Comparison of ENCODE assay signal across 10 cellular contexts in the genomic region with DNA sequence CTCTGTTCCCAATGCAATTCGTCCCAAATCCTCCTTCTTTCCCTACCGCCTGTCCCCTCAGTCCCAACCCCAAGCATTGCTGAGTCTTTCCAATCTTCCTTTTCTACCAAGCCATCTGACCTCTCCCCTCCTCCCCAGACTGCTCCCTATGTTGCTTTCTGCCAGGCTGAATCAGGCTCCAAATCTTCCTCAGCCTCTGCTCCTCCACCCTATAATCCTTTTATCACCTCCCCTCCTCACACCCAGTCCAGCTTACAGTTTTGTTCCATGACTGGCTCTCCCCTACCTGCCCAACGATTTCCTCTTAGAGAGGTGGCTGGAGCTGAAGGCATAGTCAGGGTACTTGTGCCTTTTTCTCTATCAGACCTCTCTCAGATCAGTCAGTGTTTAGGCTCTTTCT. TPM values are rescaled to one million over a fixed set of nuclear protein-coding genes. Genes with fewer than 3 reads are reported as not detected.
DNase-seq lines count a peak whose midpoint lies in the region; ATAC-seq and TF ChIP-seq lines count a peak whose summit lies in the region.
"Not testable (repeated sequence)": the region's sequence is repeated elsewhere in the genome, so short reads cannot be mapped to it uniquely, and the experiment has no call there.
"Had no signal": no experiment of that assay in that cellular context is flagged by ENCODE, and none has a peak within 500 bp of the region (broad histone marks: within the 10 kb centered on the region; RNA-seq: fewer than 3 reads in every experiment).

No MANE protein-coding gene starts in this region.

- not testable (repeated sequence) for H3K79me2 ChIP-seq in H9 (ENCODE audit: insufficient read depth, low read length)

- H3K4me3 ChIP-seq in cardiac muscle cell = not testable (repeated sequence)

- not testable (repeated sequence) for H3K27me3 ChIP-seq in H9 (ENCODE audit: insufficient read depth, low read length); cardiac muscle cell

- not testable (repeated sequence) for H3K18ac ChIP-seq in H9 (ENCODE audit: insufficient read length, low read depth, low read length)

- TF ChIP-seq CTCF in Calu3 (IDR thresholded peaks at IDR 0.05; ENCODE audit: unreplicated experiment); H9 (conservative IDR thresholded peaks at IDR 0.05); WTC11 (IDR thresholded peaks at IDR 0.05); cardiac muscle cell (IDR thresholded peaks at IDR 0.05; ENCODE audit: low read depth, low read length); nephron progenitor cell (IDR thresholded peaks at IDR 0.05); progenitor cell of endocrine pancreas (IDR thresholded peaks at IDR 0.05; ENCODE audit: unreplicated experiment): not testable (repeated sequence)

- H3K23ac ChIP-seq in H9 (ENCODE audit: insufficient read length, low read depth, low read length) = not testable (repeated sequence)

- H4K91ac ChIP-seq in H9 (ENCODE audit: insufficient read length, low read depth, low read length) = peak overlapping the region; percentile 81

- not testable (repeated sequence) for BruUV-seq in Calu3 (replicated peaks; lab: Mats Ljungman, UMichigan)

- H4K5ac ChIP-seq in H9 (ENCODE audit: insufficient read length, low read depth, low read length) = not testable (repeated sequence)

- H2BK12ac ChIP-seq in H9 (ENCODE audit: insufficient read length, low read depth, low read length) = peak overlapping the region; percentile 93

- H3K4me1 Mint-ChIP-seq in Calu3 (ENCODE audit: low read depth, unreplicated experiment) (peaks cover 32% of the 10 kb centered on the region), H9 (peaks cover 40 to 47% of the 10 kb centered on the region in 2 experiments), WTC11 (peaks cover 49% of the 10 kb centered on the region), nephron progenitor cell (peaks cover 43% of the 10 kb centered on the region), progenitor cell of endocrine pancreas (ENCODE audit: low read depth) (peaks cover 45% of the 10 kb centered on the region)

- not testable (repeated sequence) for H4K8ac ChIP-seq in H9 (replicated peaks; ENCODE audit: insufficient read length, low read depth, low read length)

- not testable (repeated sequence) for H2BK20ac ChIP-seq in H9 (ENCODE audit: low read depth, low read length, poor library complexity, severe bottlenecking)

- not testable (repeated sequence) for H3K27me3 Mint-ChIP-seq in Calu3 (ENCODE audit: unreplicated experiment); H9 (ENCODE audit: low read depth); WTC11 (ENCODE audit: low read depth); nephron progenitor cell (ENCODE audit: low read depth, poor library complexity); progenitor cell of endocrine pancreas

- H3K14ac ChIP-seq in H9 (ENCODE audit: insufficient read depth, low read length) = not testable (repeated sequence)

- 0 out of 2 replicates have a peak overlapping the region, but pooled peaks have one; percentile 62 for H3K4ac ChIP-seq in H9 (ENCODE audit: low read depth, low read length)

- not testable (repeated sequence) for H3K4me3 Mint-ChIP-seq in Calu3 (ENCODE audit: low read depth, unreplicated experiment); nephron progenitor cell
- H3K4me3 Mint-ChIP-seq in H9 = peak overlapping the region in 1 of 2 experiments; percentile 6; a peak in 1 of 5 replicates
- H3K4me3 Mint-ChIP-seq in WTC11 = peak overlapping the region; percentile 51
- peak overlapping the region; percentile 52 for H3K4me3 Mint-ChIP-seq in progenitor cell of endocrine pancreas (ENCODE audit: low read depth)

- H3K27ac Mint-ChIP-seq in Calu3 (ENCODE audit: unreplicated experiment) = peak overlapping the region; percentile 15
- H3K27ac Mint-ChIP-seq in H9 = peak overlapping the region in 2 of 3 experiments; percentile 35 to 99; a peak in 3 of 7 replicates
- peak overlapping the region; percentile 97 for H3K27ac Mint-ChIP-seq in WTC11
- H3K27ac Mint-ChIP-seq in nephron progenitor cell = peak overlapping the region; percentile 84
- peak overlapping the region; percentile 94 for H3K27ac Mint-ChIP-seq in progenitor cell of endocrine pancreas

- H3K4me2 ChIP-seq in H9 (ENCODE audit: insufficient read depth, insufficient read length, low read length) = not testable (repeated sequence)

- intact Hi-C loops in Calu3 (cut with micrococcal nuclease; ENCODE audit: unreplicated experiment) = not testable (repeated sequence)

- not testable (repeated sequence) for H2BK5ac ChIP-seq in H9 (ENCODE audit: insufficient read length, low read length)

- H2AK5ac ChIP-seq in H9 (ENCODE audit: insufficient read length, low read length) = not testable (repeated sequence)

- H3K23me2 ChIP-seq in H9 (ENCODE audit: insufficient read length, low read depth, low read length, poor library complexity, severe bottlenecking) = not testable (repeated sequence)

- ATAC-seq in WTC11 = not testable (repeated sequence)

- not testable (repeated sequence) for DNase-seq in Calu3; H9; WTC11 (ENCODE audit: low spot score); cardiac muscle cell (ENCODE audit: low read depth in 1 of 2, low spot score in 1 of 2); nephron progenitor cell; progenitor cell of endocrine pancreas (ENCODE audit: low spot score, unreplicated experiment)
- DNase-seq in NCI-H82 (lab: John Stamatoyannopoulos, UW) = peak; percentile 58

- not testable (repeated sequence) for H3K9me3 ChIP-seq in H9 (ENCODE audit: control insufficient read depth, low read depth, low read length); cardiac muscle cell (ENCODE audit: low read depth)

- not testable (repeated sequence) for H3K9me3 Mint-ChIP-seq in Calu3 (ENCODE audit: low read depth, unreplicated experiment); nephron progenitor cell; progenitor cell of endocrine pancreas (ENCODE audit: low read depth)
- H3K9me3 Mint-ChIP-seq in H9 (peaks cover 10 to 17% of the 10 kb centered on the region in 2 experiments), WTC11 (peaks cover 18% of the 10 kb centered on the region)

- H3T11ph ChIP-seq in H9 (ENCODE audit: low read length) = not testable (repeated sequence)

- not testable (repeated sequence) for H3K4me1 ChIP-seq in H9 (ENCODE audit: insufficient read depth, low read length); cardiac muscle cell (ENCODE audit: low read depth)

- not testable (repeated sequence) for H3K56ac ChIP-seq in H9 (ENCODE audit: insufficient read length, low read depth, low read length)

- H2BK15ac ChIP-seq in H9 (ENCODE audit: low read depth, low read length) = not testable (repeated sequence)

- H3K79me1 ChIP-seq in H9 (ENCODE audit: insufficient read depth, low read depth, low read length, poor library complexity, severe bottlenecking) = not testable (repeated sequence)

- CTCF ChIA-PET in Calu3 (lab: Charles Lee); WTC11 (lab: Charles Lee): not testable (repeated sequence)

- not testable (repeated sequence) for H4K20me1 ChIP-seq in H9 (ENCODE audit: control insufficient read depth, insufficient read depth, insufficient read length)

- not testable (repeated sequence) for H3K27ac ChIP-seq in H9 (ENCODE audit: insufficient read length, low read depth, low read length)
- peak overlapping the region; percentile 39 for H3K27ac ChIP-seq in cardiac muscle cell

- no CpG with 5 or more reads among the region's 3 CpGs for WGBS in H9 (ENCODE audit: extremely low coverage, insufficient read length, low lambda C conversion rate)

- POLR2A ChIA-PET in WTC11 (lab: Charles Lee) = not testable (repeated sequence)

- H2BK120ac ChIP-seq in H9 (ENCODE audit: low read depth, low read length, poor library complexity, severe bottlenecking) = peak overlapping the region; percentile 49

- H3K36me3 Mint-ChIP-seq in Calu3 (ENCODE audit: insufficient read depth, unreplicated experiment); nephron progenitor cell (ENCODE audit: low read depth); progenitor cell of endocrine pancreas (ENCODE audit: insufficient read depth): not testable (repeated sequence)
- peaks cover 6 to 14% (median 14%) of the 10 kb centered on the region in 3 experiments for H3K36me3 Mint-ChIP-seq in H9 (ENCODE audit: insufficient read depth in 1 of 3, low read depth in 3 of 3)
- peaks cover 21% of the 10 kb centered on the region for H3K36me3 Mint-ChIP-seq in WTC11

- H3K9ac ChIP-seq in H9 (ENCODE audit: extremely low read depth, insufficient read length, low read length) = not testable (repeated sequence)

- H2AFZ ChIP-seq in H9 (ENCODE audit: low read length) = not testable (repeated sequence)

- not testable (repeated sequence) for H3K36me3 ChIP-seq in cardiac muscle cell

RNA-seq across cellular contexts. Expression of a gene that starts 13.6 kb away (rescaled TPM):
- total RNA-seq in Calu3 (2022) (70.0 and 75.8 TPM in 2 replicates), H9 (2021) (64.4 and 69.6 TPM in 2 replicates), WTC11 (2021) (67.5 to 76.1 TPM (median 72.3 TPM) in 3 replicates), cardiac muscle cell (36.9 and 51.1 TPM in 2 replicates), progenitor cell of endocrine pancreas (131 and 135 TPM in 2 replicates)
- 59.4 and 84.0 TPM in 2 replicates for polyA plus RNA-seq in cardiac muscle cell

RNA-seq across cellular contexts. Expression of a gene that starts 39.0 kb away (rescaled TPM):
- 0.57 and 0.61 TPM in 2 replicates for total RNA-seq in Calu3 (2022)
- total RNA-seq in H9 (2021) = 0.13 TPM in 1 of 2 replicates, not detected in the other
- total RNA-seq in WTC11 (2021) = 0.09 TPM in 1 of 3 replicates, not detected in the others
- total RNA-seq in cardiac muscle cell = not detected in 2 replicates
- not detected in 2 replicates for polyA plus RNA-seq in cardiac muscle cell
- total RNA-seq in progenitor cell of endocrine pancreas = not detected in 2 replicates
- total RNA-seq: Caco-2; CD4-positive, alpha-beta T cell had no signal
- polyA plus RNA-seq: IgD-negative memory B cell had no signal

Comparison
In these comparisons a context has a peak if more than half of its experiments do, and no peak if none do; other contexts are left out.
1. H3K27ac Mint-ChIP-seq: peak in every context shown above with its lines; median percentile 97 in WTC11; 94 in progenitor cell of endocrine pancreas; 84 in nephron progenitor cell; 67 in H9; 15 in Calu3.